In genomic region chr11:60679879-60680278, GRCh38 we compare ENCODE assay signal across 9 cellular contexts. TPM values are rescaled to one million over a fixed set of nuclear protein-coding genes. Genes with fewer than 3 reads are reported as not detected.
"Had no signal": no experiment of that assay in that cellular context is flagged by ENCODE, and none has a peak within 500 bp of the region (broad histone marks: within the 10 kb centered on the region; RNA-seq: fewer than 3 reads in every experiment).

No MANE protein-coding gene starts in this region.

- ATAC-seq: GM12878 had no signal

- H3K4me3 ChIP-seq: GM12878 had no signal

- DNase-seq: GDM1, GF-D8 had no signal

- FAIRE-seq: G401.6, GM12878, GM12891, GM12892, GM18507, GM19239 had no signal

RNA-seq across cellular contexts. Expression of gene MS4A8, which starts 19.5 kb away (rescaled TPM):
- total RNA-seq: G401, GM12878 had no signal

RNA-seq across cellular contexts. Expression of gene MS4A18, which starts 44.6 kb away (rescaled TPM):
- total RNA-seq: G401, GM12878 had no signal
- polyA plus RNA-seq: GM12878 had no signal
